17 cellular contexts compared by ENCODE assay signal in the genomic region with DNA sequence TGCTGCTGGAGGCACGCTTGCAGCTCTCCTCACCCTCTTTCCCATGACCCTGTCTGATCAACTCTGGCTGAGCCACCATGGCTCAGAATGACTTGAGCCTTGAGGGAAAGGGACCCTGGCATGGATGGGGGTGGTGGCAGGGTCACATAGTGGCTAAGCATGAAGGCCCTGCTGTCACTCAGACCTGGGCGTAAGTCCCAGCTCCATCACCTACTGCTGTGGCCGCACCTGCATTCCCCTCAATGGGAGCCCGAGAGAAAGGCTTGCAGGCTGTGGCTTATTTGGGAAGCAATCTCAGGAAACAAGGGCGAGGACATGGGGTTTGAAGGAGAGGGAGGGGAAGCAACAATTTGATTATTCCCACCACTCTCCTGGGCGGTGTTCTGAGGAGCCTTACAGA. TPM values are rescaled to one million over a fixed set of nuclear protein-coding genes. Genes with fewer than 3 reads are reported as not detected.
DNase-seq lines count a peak whose midpoint lies in the region; ATAC-seq and TF ChIP-seq lines count a peak whose summit lies in the region.
"Had no signal": no experiment of that assay in that cellular context is flagged by ENCODE, and none has a peak within 500 bp of the region (broad histone marks: within the 10 kb centered on the region; RNA-seq: fewer than 3 reads in every experiment).

No MANE protein-coding gene starts in this region.

- H3K27me3 ChIP-seq in neural cell (ENCODE audit: insufficient read depth, low read depth, low read length): no peaks in the 10 kb centered on the region
- H3K27me3 ChIP-seq: BE2C had no signal

- H2AFZ ChIP-seq in neural cell (ENCODE audit: low read depth, low read length): no peak overlapping the region
- H2AFZ ChIP-seq: GM23248 had no signal

- no peak for TF ChIP-seq CTCF in neural cell (IDR thresholded peaks at IDR 0.05; ENCODE audit: poor library complexity, severe bottlenecking)

- H3K4me3 ChIP-seq in neural cell (ENCODE audit: low read length): peak overlapping the region; percentile 98
- H3K4me3 ChIP-seq: GM23248, HAP-1 had no signal

- H3K9ac ChIP-seq in neural cell (ENCODE audit: low read length): no peak overlapping the region
- H3K9ac ChIP-seq: GM23248 had no signal

- ATAC-seq in HG03520 (IDR thresholded peaks at IDR 0.05; ENCODE audit: unreplicated experiment) (no peak), GM21825 (IDR thresholded peaks at IDR 0.05; ENCODE audit: unreplicated experiment) (no peak)

- no peaks in the 10 kb centered on the region for H3K9me2 ChIP-seq in neural cell (ENCODE audit: insufficient read depth, low read length)

- H4K20me1 ChIP-seq in neural cell (ENCODE audit: insufficient read depth): no peaks in the 10 kb centered on the region

- in situ Hi-C loops in G401 (cut with HindIII; ENCODE audit: low sequenced_read_pairs): no loop called here

- DNase-seq in G401 (ENCODE audit: low spot score) (peak; percentile 91), cerebellar cortex (ENCODE audit: low spot score) (peak; percentile 87), HCEC 1CT (no peak), AG08395 (ENCODE audit: low spot score) (no peak)
- DNase-seq: BE2C; Caco-2; CD8-positive, alpha-beta memory T cell; DND-41; GF-D8; GM23248; HFFc6; IMR-90; KBM-7 had no signal

- no peaks in the 10 kb centered on the region for H3K36me3 ChIP-seq in neural cell (ENCODE audit: insufficient read depth, low read length)
- H3K36me3 ChIP-seq: BE2C, HAP-1 had no signal

- no peak for TF ChIP-seq EP300 in neural cell (conservative IDR thresholded peaks at IDR 0.05; ENCODE audit: poor library complexity, severe bottlenecking)

- no peaks in the 10 kb centered on the region for H3K9me3 ChIP-seq in neural cell (ENCODE audit: low read length)
- H3K9me3 ChIP-seq: BE2C, Caco-2, HAP-1 had no signal

- H3K27ac ChIP-seq in neural cell (ENCODE audit: low read length): no peak overlapping the region
- H3K27ac ChIP-seq: GM23248 had no signal

- TF ChIP-seq RAD21 in neural cell (conservative IDR thresholded peaks at IDR 0.05): no peak

- no peaks in the 10 kb centered on the region for H3K79me2 ChIP-seq in neural cell (replicated peaks; ENCODE audit: insufficient read depth, low read length)

- H3K4me2 ChIP-seq in neural cell (ENCODE audit: low read length): no peak overlapping the region

- no peaks in the 10 kb centered on the region for H3F3A ChIP-seq in neural cell (ENCODE audit: insufficient read depth, low read length, poor library complexity, severe bottlenecking)

TF ChIP-seq in neural cell, 6 proteins besides CTCF, POLR2A, EP300 and RAD21:
- TF ChIP-seq TAF1 (IDR thresholded peaks at IDR 0.05; ENCODE audit: low read depth) (no peak), MXI1 (conservative IDR thresholded peaks at IDR 0.05; ENCODE audit: poor library complexity, severe bottlenecking) (no peak), POLR2AphosphoS5 (IDR thresholded peaks at IDR 0.05) (no peak), SMC3 (conservative IDR thresholded peaks at IDR 0.05; ENCODE audit: poor library complexity) (no peak), EZH2 (IDR thresholded peaks at IDR 0.05; ENCODE audit: borderline replicate concordance, insufficient read depth, low read length, poor library complexity, severe bottlenecking) (no peak)
- TF ChIP-seq, protein P1, sequence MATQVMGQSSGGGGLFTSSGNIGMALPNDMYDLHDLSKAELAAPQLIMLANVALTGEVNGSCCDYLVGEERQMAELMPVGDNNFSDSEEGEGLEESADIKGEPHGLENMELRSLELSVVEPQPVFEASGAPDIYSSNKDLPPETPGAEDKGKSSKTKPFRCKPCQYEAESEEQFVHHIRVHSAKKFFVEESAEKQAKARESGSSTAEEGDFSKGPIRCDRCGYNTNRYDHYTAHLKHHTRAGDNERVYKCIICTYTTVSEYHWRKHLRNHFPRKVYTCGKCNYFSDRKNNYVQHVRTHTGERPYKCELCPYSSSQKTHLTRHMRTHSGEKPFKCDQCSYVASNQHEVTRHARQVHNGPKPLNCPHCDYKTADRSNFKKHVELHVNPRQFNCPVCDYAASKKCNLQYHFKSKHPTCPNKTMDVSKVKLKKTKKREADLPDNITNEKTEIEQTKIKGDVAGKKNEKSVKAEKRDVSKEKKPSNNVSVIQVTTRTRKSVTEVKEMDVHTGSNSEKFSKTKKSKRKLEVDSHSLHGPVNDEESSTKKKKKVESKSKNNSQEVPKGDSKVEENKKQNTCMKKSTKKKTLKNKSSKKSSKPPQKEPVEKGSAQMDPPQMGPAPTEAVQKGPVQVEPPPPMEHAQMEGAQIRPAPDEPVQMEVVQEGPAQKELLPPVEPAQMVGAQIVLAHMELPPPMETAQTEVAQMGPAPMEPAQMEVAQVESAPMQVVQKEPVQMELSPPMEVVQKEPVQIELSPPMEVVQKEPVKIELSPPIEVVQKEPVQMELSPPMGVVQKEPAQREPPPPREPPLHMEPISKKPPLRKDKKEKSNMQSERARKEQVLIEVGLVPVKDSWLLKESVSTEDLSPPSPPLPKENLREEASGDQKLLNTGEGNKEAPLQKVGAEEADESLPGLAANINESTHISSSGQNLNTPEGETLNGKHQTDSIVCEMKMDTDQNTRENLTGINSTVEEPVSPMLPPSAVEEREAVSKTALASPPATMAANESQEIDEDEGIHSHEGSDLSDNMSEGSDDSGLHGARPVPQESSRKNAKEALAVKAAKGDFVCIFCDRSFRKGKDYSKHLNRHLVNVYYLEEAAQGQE (IDR thresholded peaks at IDR 0.05; ENCODE audit: borderline replicate concordance): no peak
TF ChIP-seq in neural cell: peak in this region for 0.

RNA-seq across cellular contexts. Expression of a gene that starts 17.7 kb away (rescaled TPM):
- total RNA-seq in G401 (2014; rRNA removed; shearing (Covaris generic)): 1.9 and 6.0 TPM in 2 replicates
- polyA plus RNA-seq in neural cell: 14.8 and 20.1 TPM in 2 replicates
- 21.4 and 24.3 TPM in 2 replicates for polyA minus RNA-seq in neural cell

RNA-seq across cellular contexts. Expression of a gene that starts 29.0 kb away (rescaled TPM):
- total RNA-seq in G401 (2014; rRNA removed; shearing (Covaris generic)): 0.06 and 0.31 TPM in 2 replicates
- polyA plus RNA-seq in neural cell: 0.32 and 1.2 TPM in 2 replicates
- 1.7 and 2.4 TPM in 2 replicates for polyA minus RNA-seq in neural cell
- total RNA-seq: GM23248, HFFc6, IMR-90 had no signal
- polyA plus RNA-seq: CD8-positive, alpha-beta memory T cell; GM23248; IMR-90 had no signal

Comparison
In these comparisons a context has a peak if more than half of its experiments do, and no peak if none do; other contexts are left out.
1. DNase-seq: peak in G401 (single experiment) and cerebellar cortex (single experiment); none in HCEC 1CT (single experiment) and AG08395 (single experiment).